ENCODE assay signal across 9 cellular contexts in genomic region chr1:59083946-59084865, GRCh38.
DNase-seq lines count a peak whose midpoint lies in the region; ATAC-seq and TF ChIP-seq lines count a peak whose summit lies in the region.
"Had no signal": no experiment of that assay in that cellular context is flagged by ENCODE, and none has a peak within 500 bp of the region (broad histone marks: within the 10 kb centered on the region; RNA-seq: fewer than 3 reads in every experiment).

No MANE protein-coding gene starts in this region.

- peak overlapping the region; percentile 87 for H3K27ac Mint-ChIP-seq in endothelial cell (ENCODE audit: unreplicated experiment)
- peak overlapping the region; percentile 56 to 85 for H3K27ac Mint-ChIP-seq in natural killer cell treated with Interleukin-12 subunit alpha and Interleukin-12 subunit beta and Interleukin-15 and Interleukin-18, amount 100 ng/mL, for 72 hours
- H3K27ac Mint-ChIP-seq in CD4-positive, alpha-beta memory T cell = peak overlapping the region in 1 of 7 donors; percentile 61

- peaks cover 52% of the 10 kb centered on the region for H3K4me1 Mint-ChIP-seq in endothelial cell (ENCODE audit: unreplicated experiment)
- H3K4me1 Mint-ChIP-seq in natural killer cell treated with Interleukin-12 subunit alpha and Interleukin-12 subunit beta and Interleukin-15 and Interleukin-18, amount 100 ng/mL, for 72 hours (ENCODE audit: low read depth in 2 of 2) = peaks cover 22 to 24% of the 10 kb centered on the region in 2 donors
- H3K4me1 Mint-ChIP-seq in CD4-positive, alpha-beta memory T cell = peaks cover 2 to 9% (median 7%) of the 10 kb centered on the region in 4 donors

- H3K4me3 Mint-ChIP-seq in endothelial cell (ENCODE audit: unreplicated experiment) = no peak overlapping the region
- peak overlapping the region; percentile 25 for H3K4me3 Mint-ChIP-seq in natural killer cell treated with Interleukin-12 subunit alpha and Interleukin-12 subunit beta and Interleukin-15 and Interleukin-18, amount 100 ng/mL, for 72 hours
- peak overlapping the region in 1 of 8 donors; percentile 11 for H3K4me3 Mint-ChIP-seq in CD4-positive, alpha-beta memory T cell

- POLR2A ChIA-PET in CD4-positive, alpha-beta memory T cell (lab: Charles Lee; ENCODE audit: partially characterized antibody) = interaction anchor here (2.0 kb wide), 1 partner anchor 300 kb away, joined by 5 read pairs; the partner anchor contains the start of gene JUN

- peak in 1 of 2 donors; percentile 45 for ATAC-seq in natural killer cell treated with Interleukin-12 subunit alpha and Interleukin-12 subunit beta and Interleukin-15 and Interleukin-18, amount 100 ng/mL, for 72 hours
- no peak for ATAC-seq in HG03469 (IDR thresholded peaks at IDR 0.05; ENCODE audit: unreplicated experiment)

- no peaks in the 10 kb centered on the region for H3K27me3 Mint-ChIP-seq in endothelial cell (ENCODE audit: unreplicated experiment)
- peaks cover 0 to 9% of the 10 kb centered on the region in 2 donors for H3K27me3 Mint-ChIP-seq in natural killer cell treated with Interleukin-12 subunit alpha and Interleukin-12 subunit beta and Interleukin-15 and Interleukin-18, amount 100 ng/mL, for 72 hours
- peaks cover 0 to 7% of the 10 kb centered on the region in 2 donors for H3K27me3 Mint-ChIP-seq in CD4-positive, alpha-beta memory T cell

- H3K4me3 ChIP-seq in CD4-positive, alpha-beta memory T cell (ENCODE audit: low read length in 2 of 2) = no peak overlapping the region
- H3K4me3 ChIP-seq: cardiac muscle cell had no signal

- TF ChIP-seq CTCF in endothelial cell (IDR thresholded peaks at IDR 0.05; ENCODE audit: unreplicated experiment) = no peak

- H3K9me3 Mint-ChIP-seq in endothelial cell (ENCODE audit: unreplicated experiment) = no peaks in the 10 kb centered on the region
- H3K9me3 Mint-ChIP-seq in natural killer cell treated with Interleukin-12 subunit alpha and Interleukin-12 subunit beta and Interleukin-15 and Interleukin-18, amount 100 ng/mL, for 72 hours = no peaks in the 10 kb centered on the region
- H3K9me3 Mint-ChIP-seq in CD4-positive, alpha-beta memory T cell = peaks cover 0 to 2% (median 0%) of the 10 kb centered on the region in 8 donors

- CTCF ChIA-PET in CD4-positive, alpha-beta memory T cell (lab: Charles Lee; ENCODE audit: partially characterized antibody) = interaction anchor here (1.0 to 1.2 kb wide), 2 partner anchors 11 to 16 kb away, joined by 3 read pairs; no protein-coding TSS in a partner anchor

- no peaks in the 10 kb centered on the region for H3K27me3 ChIP-seq in CD4-positive, alpha-beta memory T cell (ENCODE audit: insufficient read depth, low read length)

- peaks cover 6% of the 10 kb centered on the region for H3K36me3 Mint-ChIP-seq in endothelial cell (ENCODE audit: low read depth, unreplicated experiment)
- H3K36me3 Mint-ChIP-seq in natural killer cell treated with Interleukin-12 subunit alpha and Interleukin-12 subunit beta and Interleukin-15 and Interleukin-18, amount 100 ng/mL, for 72 hours = no peaks in the 10 kb centered on the region
- no peaks in the 10 kb centered on the region for H3K36me3 Mint-ChIP-seq in CD4-positive, alpha-beta memory T cell

- intact Hi-C loops in CD4-positive, alpha-beta memory T cell (cut with micrococcal nuclease) = no loop called here

- peaks cover 9% of the 10 kb centered on the region for H3K4me1 ChIP-seq in CD4-positive, alpha-beta memory T cell (ENCODE audit: insufficient read depth, low read length)

- no peak overlapping the region for H3K27ac ChIP-seq in CD4-positive, alpha-beta memory T cell (ENCODE audit: low read depth, low read length)
- no peak overlapping the region for H3K27ac ChIP-seq in caudate nucleus (ENCODE audit: low read depth, low read length)
- H3K27ac ChIP-seq: cardiac muscle cell had no signal

- DNase-seq in EH (ENCODE audit: low read depth) (peak; percentile 64), OCI-M1 (lab: John Stamatoyannopoulos, UW) (peak; percentile 69), endothelial cell (ENCODE audit: low spot score) (peak; percentile 48), caudate nucleus (lab: John Stamatoyannopoulos, UW) (no peak), NCI-H2171 (lab: John Stamatoyannopoulos, UW) (no peak)
- no peak for DNase-seq in natural killer cell treated with Interleukin-12 subunit alpha and Interleukin-12 subunit beta and Interleukin-15 and Interleukin-18, amount 100 ng/mL, for 72 hours (ENCODE audit: low spot score)
- no peak for DNase-seq in CD4-positive, alpha-beta memory T cell

- H3K9me3 ChIP-seq in CD4-positive, alpha-beta memory T cell (ENCODE audit: control insufficient read depth in 1 of 2, low read length in 2 of 2) = no peaks in the 10 kb centered on the region

- H3K36me3 ChIP-seq in CD4-positive, alpha-beta memory T cell (ENCODE audit: insufficient read depth, low read length) = no peaks in the 10 kb centered on the region
- H3K36me3 ChIP-seq: cardiac muscle cell had no signal

Comparison
In these comparisons a context has a peak if more than half of its experiments do, and no peak if none do; other contexts are left out.
1. DNase-seq: peak in EH (single experiment), OCI-M1 (single experiment) and endothelial cell (single experiment); none in natural killer cell treated with Interleukin-12 subunit alpha and Interleukin-12 subunit beta and Interleukin-15 and Interleukin-18, amount 100 ng/mL, for 72 hours (single experiment), CD4-positive, alpha-beta memory T cell (0 of 5), caudate nucleus (0 of 61) and NCI-H2171 (single experiment).